1 cellular context compared by ENCODE assay signal in genomic region chr13:40770934-40771618, GRCh38.
A peak's percentile ranks its signal among the peaks of the same experiment; 100 is the strongest.
TF ChIP-seq lines count a peak whose summit lies in the region.

Gene MRPS31, minus strand, starts transcription at chr13:40771190. Its CDS starts 54 bp downstream, at chr13:40771136.

TF ChIP-seq in HEK293, 187 proteins besides CTCF, POLR2A, EP300 and RAD21 (continued from another document and continues in another):
- TF ChIP-seq GFI1B (tag by site-specific recombination; IDR thresholded peaks at IDR 0.05) (peak; percentile 79), ZNF37A (tag by site-specific recombination; IDR thresholded peaks at IDR 0.05) (no peak), ZNF416 (tag by site-specific recombination; IDR thresholded peaks at IDR 0.05) (no peak), ZNF433 (tag by site-specific recombination; IDR thresholded peaks at IDR 0.05; ENCODE audit: low read depth) (0 out of 2 replicates have a peak, but pooled peaks have one; percentile 45), ZNF596 (tag by site-specific recombination; IDR thresholded peaks at IDR 0.05) (peak; percentile 9; the same call in 1 of the 2 replicates), ZNF266 (tag by site-specific recombination; IDR thresholded peaks at IDR 0.05; ENCODE audit: low read depth) (no peak), ZNF621 (tag by site-specific recombination; IDR thresholded peaks at IDR 0.05) (no peak), ZNF394 (tag by site-specific recombination; IDR thresholded peaks at IDR 0.05; ENCODE audit: borderline replicate concordance) (peak; percentile 88), ZIC2 (tag by site-specific recombination; IDR thresholded peaks at IDR 0.05) (peak; percentile 62), ZFHX2 (tag by site-specific recombination; conservative IDR thresholded peaks at IDR 0.05) (peak; percentile 47), ZNF302 (tag by site-specific recombination; IDR thresholded peaks at IDR 0.05; ENCODE audit: low read depth) (no peak), KLF9 (tag by site-specific recombination; IDR thresholded peaks at IDR 0.05; ENCODE audit: low read depth) (peak; percentile 88), PRDM2 (tag by site-specific recombination; IDR thresholded peaks at IDR 0.05; ENCODE audit: borderline replicate concordance) (no peak), ZBTB11 (tag by site-specific recombination; conservative IDR thresholded peaks at IDR 0.05; ENCODE audit: low read depth) (peak; percentile 99), ZBTB26 (tag by site-specific recombination; optimal IDR thresholded peaks at IDR 0.05) (peak; percentile 67), ZNF76 (tag by site-specific recombination; IDR thresholded peaks at IDR 0.05; ENCODE audit: borderline replicate concordance, low read depth) (peak; percentile 91), ZXDB (tag by site-specific recombination; IDR thresholded peaks at IDR 0.05) (peak; percentile 98), ZNF121 (tag by site-specific recombination; IDR thresholded peaks at IDR 0.05) (peak; percentile 68), PRDM4 (tag by site-specific recombination; IDR thresholded peaks at IDR 0.05) (peak; percentile 68; the same call in 1 of the 2 replicates), YY2 (tag by site-specific recombination; IDR thresholded peaks at IDR 0.05) (peak; percentile 76), REST (tag by site-specific recombination; IDR thresholded peaks at IDR 0.05) (peak; percentile 66), YY1 (tag by site-specific recombination; IDR thresholded peaks at IDR 0.05) (peak; percentile 92), ZNF692 (tag by site-specific recombination; IDR thresholded peaks at IDR 0.05) (peak; percentile 81), ZSCAN16 (tag by site-specific recombination; IDR thresholded peaks at IDR 0.05) (no peak), ZNF670 (tag by site-specific recombination; IDR thresholded peaks at IDR 0.05; ENCODE audit: low read depth) (no peak), MYNN (tag by site-specific recombination; IDR thresholded peaks at IDR 0.05; ENCODE audit: borderline replicate concordance) (peak; percentile 80; the same call in 1 of the 2 replicates), ZNF777 (tag by site-specific recombination; IDR thresholded peaks at IDR 0.05; ENCODE audit: borderline replicate concordance) (peak; percentile 26; the same call in 1 of the 2 replicates), ZNF561 (tag by site-specific recombination; IDR thresholded peaks at IDR 0.05; ENCODE audit: borderline replicate concordance) (peak; percentile 99), ZNF2 (tag by site-specific recombination; IDR thresholded peaks at IDR 0.05) (peak; percentile 98), ZNF292 (tag by site-specific recombination; IDR thresholded peaks at IDR 0.05; ENCODE audit: borderline replicate concordance, low read depth) (no peak), KLF16 (tag by site-specific recombination; IDR thresholded peaks at IDR 0.05) (peak; percentile 98), ZNF449 (tag by site-specific recombination; IDR thresholded peaks at IDR 0.05) (0 out of 2 replicates have a peak, but pooled peaks have one; percentile 63), ZNF626 (tag by site-specific recombination; IDR thresholded peaks at IDR 0.05) (no peak), ZNF843 (tag by site-specific recombination; IDR thresholded peaks at IDR 0.05) (0 out of 2 replicates have a peak, but pooled peaks have one; percentile 78), HOXD13 (CRISPR knock-in tag; IDR thresholded peaks at IDR 0.05; ENCODE audit: borderline replicate concordance) (0 out of 2 replicates have a peak, but pooled peaks have one; percentile 29), ZBTB7A (tag by site-specific recombination; IDR thresholded peaks at IDR 0.05; ENCODE audit: low read depth) (peak; percentile 80), ZNF10 (tag by site-specific recombination; IDR thresholded peaks at IDR 0.05) (peak; percentile 44; the same call in 1 of the 2 replicates), ZNF501 (tag by site-specific recombination; IDR thresholded peaks at IDR 0.05) (peak; percentile 99)
